Comparison of ENCODE assay signal across 1 cellular context in the genomic region with DNA sequence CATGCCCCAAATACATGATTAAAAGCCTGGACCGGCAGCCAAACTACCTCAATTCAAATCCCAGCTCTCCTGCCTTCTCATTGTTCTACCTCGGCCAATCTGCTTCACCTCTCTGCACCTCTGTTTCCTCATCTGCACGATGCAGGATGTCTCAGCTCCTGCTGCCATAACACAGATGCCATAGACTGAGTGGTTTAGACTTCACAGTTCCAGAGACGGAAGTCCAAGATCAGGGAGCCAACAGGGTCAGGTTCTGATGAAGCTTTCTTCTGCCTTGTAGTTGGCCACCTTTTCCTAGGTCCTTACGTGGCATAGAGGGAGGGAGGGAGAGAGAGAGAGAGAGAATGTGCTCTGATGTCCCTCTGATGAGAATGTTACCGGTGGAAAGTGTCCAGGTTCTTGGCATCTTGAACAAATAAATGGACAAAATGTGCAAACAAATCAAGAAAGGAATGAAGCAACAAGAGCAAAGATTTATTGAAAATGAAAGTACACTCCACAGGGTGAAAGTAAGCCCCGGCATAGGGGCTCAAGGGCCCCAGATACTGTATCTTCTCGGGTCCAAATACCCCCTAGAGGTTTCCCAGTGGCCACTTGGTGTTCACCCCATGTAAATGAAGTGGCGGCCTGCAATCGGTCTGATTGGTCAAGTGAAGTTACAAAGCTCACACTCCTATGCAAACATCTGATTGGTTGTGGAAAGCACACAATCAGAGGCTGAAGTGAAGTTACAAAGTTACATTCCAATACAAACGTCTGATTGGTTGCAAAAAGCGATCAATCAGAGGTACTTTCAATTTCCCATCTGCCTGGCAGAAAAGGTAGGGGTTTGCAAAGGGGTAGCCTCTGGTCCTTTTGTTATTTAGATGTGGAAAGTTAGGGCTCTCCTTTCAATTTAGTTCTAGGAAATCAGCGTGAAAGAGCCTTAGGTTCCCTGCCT.
TF ChIP-seq lines count a peak whose summit lies in the region.

No MANE protein-coding gene starts in this region.

TF ChIP-seq in HepG2, 621 proteins besides CTCF, POLR2A, EP300 and RAD21 (continued from another document and continues in another):
- TF ChIP-seq, protein P1, sequence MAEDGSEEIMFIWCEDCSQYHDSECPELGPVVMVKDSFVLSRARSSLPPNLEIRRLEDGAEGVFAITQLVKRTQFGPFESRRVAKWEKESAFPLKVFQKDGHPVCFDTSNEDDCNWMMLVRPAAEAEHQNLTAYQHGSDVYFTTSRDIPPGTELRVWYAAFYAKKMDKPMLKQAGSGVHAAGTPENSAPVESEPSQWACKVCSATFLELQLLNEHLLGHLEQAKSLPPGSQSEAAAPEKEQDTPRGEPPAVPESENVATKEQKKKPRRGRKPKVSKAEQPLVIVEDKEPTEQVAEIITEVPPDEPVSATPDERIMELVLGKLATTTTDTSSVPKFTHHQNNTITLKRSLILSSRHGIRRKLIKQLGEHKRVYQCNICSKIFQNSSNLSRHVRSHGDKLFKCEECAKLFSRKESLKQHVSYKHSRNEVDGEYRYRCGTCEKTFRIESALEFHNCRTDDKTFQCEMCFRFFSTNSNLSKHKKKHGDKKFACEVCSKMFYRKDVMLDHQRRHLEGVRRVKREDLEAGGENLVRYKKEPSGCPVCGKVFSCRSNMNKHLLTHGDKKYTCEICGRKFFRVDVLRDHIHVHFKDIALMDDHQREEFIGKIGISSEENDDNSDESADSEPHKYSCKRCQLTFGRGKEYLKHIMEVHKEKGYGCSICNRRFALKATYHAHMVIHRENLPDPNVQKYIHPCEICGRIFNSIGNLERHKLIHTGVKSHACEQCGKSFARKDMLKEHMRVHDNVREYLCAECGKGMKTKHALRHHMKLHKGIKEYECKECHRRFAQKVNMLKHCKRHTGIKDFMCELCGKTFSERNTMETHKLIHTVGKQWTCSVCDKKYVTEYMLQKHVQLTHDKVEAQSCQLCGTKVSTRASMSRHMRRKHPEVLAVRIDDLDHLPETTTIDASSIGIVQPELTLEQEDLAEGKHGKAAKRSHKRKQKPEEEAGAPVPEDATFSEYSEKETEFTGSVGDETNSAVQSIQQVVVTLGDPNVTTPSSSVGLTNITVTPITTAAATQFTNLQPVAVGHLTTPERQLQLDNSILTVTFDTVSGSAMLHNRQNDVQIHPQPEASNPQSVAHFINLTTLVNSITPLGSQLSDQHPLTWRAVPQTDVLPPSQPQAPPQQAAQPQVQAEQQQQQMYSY (CRISPR knock-in tag; IDR thresholded peaks at IDR 0.05) = peak; percentile 71
- 0 out of 2 replicates have a peak, but pooled peaks have one; percentile 30 for TF ChIP-seq ZNF205 (CRISPR knock-in tag; IDR thresholded peaks at IDR 0.05)
- TF ChIP-seq ZNF670 (CRISPR knock-in tag; IDR thresholded peaks at IDR 0.05; ENCODE audit: borderline replicate concordance) = no peak
- TF ChIP-seq, protein P2, sequence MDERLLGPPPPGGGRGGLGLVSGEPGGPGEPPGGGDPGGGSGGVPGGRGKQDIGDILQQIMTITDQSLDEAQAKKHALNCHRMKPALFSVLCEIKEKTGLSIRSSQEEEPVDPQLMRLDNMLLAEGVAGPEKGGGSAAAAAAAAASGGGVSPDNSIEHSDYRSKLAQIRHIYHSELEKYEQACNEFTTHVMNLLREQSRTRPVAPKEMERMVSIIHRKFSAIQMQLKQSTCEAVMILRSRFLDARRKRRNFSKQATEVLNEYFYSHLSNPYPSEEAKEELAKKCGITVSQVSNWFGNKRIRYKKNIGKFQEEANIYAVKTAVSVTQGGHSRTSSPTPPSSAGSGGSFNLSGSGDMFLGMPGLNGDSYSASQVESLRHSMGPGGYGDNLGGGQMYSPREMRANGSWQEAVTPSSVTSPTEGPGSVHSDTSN (CRISPR knock-in tag; IDR thresholded peaks at IDR 0.05) = peak; percentile 56; the same call in 1 of the 2 replicates
- TF ChIP-seq ZGPAT (CRISPR knock-in tag; IDR thresholded peaks at IDR 0.05) = no peak
- TF ChIP-seq CREB1 (IDR thresholded peaks at IDR 0.05) = no peak
- no peak for TF ChIP-seq CREB1 (CRISPR knock-in tag; IDR thresholded peaks at IDR 0.05)
- TF ChIP-seq, protein P3, sequence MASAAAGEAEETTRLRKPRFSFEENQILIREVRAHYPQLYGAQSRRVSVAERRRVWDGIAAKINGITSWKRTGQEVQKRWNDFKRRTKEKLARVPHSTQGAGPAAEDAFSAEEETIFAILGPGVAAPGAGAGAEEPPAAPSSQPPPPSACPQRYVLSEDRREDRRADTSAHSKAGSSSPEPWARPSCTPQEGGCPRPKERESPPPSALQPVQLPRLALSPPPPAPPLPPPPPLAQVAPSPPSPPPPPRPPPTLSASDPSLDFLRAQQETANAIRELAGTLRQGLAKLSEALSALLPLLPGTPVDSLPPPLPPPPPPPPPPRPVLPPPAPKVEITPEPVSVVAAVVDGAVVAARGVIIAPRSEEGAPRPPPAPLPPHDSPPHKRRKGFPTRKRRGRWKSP (CRISPR knock-in tag; IDR thresholded peaks at IDR 0.05) = peak; percentile 13; the same call in 1 of the 2 replicates
- TF ChIP-seq, protein P4, sequence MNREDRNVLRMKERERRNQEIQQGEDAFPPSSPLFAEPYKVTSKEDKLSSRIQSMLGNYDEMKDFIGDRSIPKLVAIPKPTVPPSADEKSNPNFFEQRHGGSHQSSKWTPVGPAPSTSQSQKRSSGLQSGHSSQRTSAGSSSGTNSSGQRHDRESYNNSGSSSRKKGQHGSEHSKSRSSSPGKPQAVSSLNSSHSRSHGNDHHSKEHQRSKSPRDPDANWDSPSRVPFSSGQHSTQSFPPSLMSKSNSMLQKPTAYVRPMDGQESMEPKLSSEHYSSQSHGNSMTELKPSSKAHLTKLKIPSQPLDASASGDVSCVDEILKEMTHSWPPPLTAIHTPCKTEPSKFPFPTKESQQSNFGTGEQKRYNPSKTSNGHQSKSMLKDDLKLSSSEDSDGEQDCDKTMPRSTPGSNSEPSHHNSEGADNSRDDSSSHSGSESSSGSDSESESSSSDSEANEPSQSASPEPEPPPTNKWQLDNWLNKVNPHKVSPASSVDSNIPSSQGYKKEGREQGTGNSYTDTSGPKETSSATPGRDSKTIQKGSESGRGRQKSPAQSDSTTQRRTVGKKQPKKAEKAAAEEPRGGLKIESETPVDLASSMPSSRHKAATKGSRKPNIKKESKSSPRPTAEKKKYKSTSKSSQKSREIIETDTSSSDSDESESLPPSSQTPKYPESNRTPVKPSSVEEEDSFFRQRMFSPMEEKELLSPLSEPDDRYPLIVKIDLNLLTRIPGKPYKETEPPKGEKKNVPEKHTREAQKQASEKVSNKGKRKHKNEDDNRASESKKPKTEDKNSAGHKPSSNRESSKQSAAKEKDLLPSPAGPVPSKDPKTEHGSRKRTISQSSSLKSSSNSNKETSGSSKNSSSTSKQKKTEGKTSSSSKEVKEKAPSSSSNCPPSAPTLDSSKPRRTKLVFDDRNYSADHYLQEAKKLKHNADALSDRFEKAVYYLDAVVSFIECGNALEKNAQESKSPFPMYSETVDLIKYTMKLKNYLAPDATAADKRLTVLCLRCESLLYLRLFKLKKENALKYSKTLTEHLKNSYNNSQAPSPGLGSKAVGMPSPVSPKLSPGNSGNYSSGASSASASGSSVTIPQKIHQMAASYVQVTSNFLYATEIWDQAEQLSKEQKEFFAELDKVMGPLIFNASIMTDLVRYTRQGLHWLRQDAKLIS (CRISPR knock-in tag; IDR thresholded peaks at IDR 0.05) = no peak
- TF ChIP-seq NFATC3 (CRISPR knock-in tag; IDR thresholded peaks at IDR 0.05) = no peak
- TF ChIP-seq, protein P5, sequence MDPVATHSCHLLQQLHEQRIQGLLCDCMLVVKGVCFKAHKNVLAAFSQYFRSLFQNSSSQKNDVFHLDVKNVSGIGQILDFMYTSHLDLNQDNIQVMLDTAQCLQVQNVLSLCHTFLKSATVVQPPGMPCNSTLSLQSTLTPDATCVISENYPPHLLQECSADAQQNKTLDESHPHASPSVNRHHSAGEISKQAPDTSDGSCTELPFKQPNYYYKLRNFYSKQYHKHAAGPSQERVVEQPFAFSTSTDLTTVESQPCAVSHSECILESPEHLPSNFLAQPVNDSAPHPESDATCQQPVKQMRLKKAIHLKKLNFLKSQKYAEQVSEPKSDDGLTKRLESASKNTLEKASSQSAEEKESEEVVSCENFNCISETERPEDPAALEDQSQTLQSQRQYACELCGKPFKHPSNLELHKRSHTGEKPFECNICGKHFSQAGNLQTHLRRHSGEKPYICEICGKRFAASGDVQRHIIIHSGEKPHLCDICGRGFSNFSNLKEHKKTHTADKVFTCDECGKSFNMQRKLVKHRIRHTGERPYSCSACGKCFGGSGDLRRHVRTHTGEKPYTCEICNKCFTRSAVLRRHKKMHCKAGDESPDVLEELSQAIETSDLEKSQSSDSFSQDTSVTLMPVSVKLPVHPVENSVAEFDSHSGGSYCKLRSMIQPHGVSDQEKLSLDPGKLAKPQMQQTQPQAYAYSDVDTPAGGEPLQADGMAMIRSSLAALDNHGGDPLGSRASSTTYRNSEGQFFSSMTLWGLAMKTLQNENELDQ (CRISPR knock-in tag; IDR thresholded peaks at IDR 0.05; ENCODE audit: borderline replicate concordance) = peak; percentile 19; the same call in 1 of the 2 replicates
- TF ChIP-seq SOX6 (IDR thresholded peaks at IDR 0.05) = no peak
- peak; percentile 42; the same call in 1 of the 2 replicates for TF ChIP-seq SOX6 (CRISPR knock-in tag; IDR thresholded peaks at IDR 0.05)
- TF ChIP-seq ZNF703 (CRISPR knock-in tag; IDR thresholded peaks at IDR 0.05; ENCODE audit: borderline replicate concordance) = no peak
- no peak for TF ChIP-seq ISX (CRISPR knock-in tag; conservative IDR thresholded peaks at IDR 0.05)
- TF ChIP-seq HNRNPL (IDR thresholded peaks at IDR 0.05; ENCODE audit: low read depth, low read length) = no peak
- no peak for TF ChIP-seq ZNF251 (CRISPR knock-in tag; IDR thresholded peaks at IDR 0.05)
- TF ChIP-seq SOX5 (CRISPR knock-in tag; IDR thresholded peaks at IDR 0.05; ENCODE audit: borderline replicate concordance) = no peak
- TF ChIP-seq ZNF354B (CRISPR knock-in tag; IDR thresholded peaks at IDR 0.05) = no peak
- TF ChIP-seq SIN3A (IDR thresholded peaks at IDR 0.05; ENCODE audit: borderline replicate concordance, low read depth, low read length) = no peak
- TF ChIP-seq SMC3 (IDR thresholded peaks at IDR 0.05; ENCODE audit: low read length) = 0 out of 2 replicates have a peak, but pooled peaks have one; percentile 0
- TF ChIP-seq SP140L (CRISPR knock-in tag; IDR thresholded peaks at IDR 0.05; ENCODE audit: borderline replicate concordance) = no peak; the same call in 1 of the 2 replicates
- TF ChIP-seq MED13 (CRISPR knock-in tag; IDR thresholded peaks at IDR 0.05) = no peak
- peak; percentile 37; the same call in 1 of the 2 replicates for TF ChIP-seq TGIF2 (CRISPR knock-in tag; IDR thresholded peaks at IDR 0.05)
- peak; percentile 24; the same call in 1 of the 2 replicates for TF ChIP-seq MEIS2 (CRISPR knock-in tag; IDR thresholded peaks at IDR 0.05)
- TF ChIP-seq ZNF30 (CRISPR knock-in tag; IDR thresholded peaks at IDR 0.05) = 0 out of 2 replicates have a peak, but pooled peaks have one; percentile 39
- no peak for TF ChIP-seq ZSCAN25 (CRISPR knock-in tag; IDR thresholded peaks at IDR 0.05)
- TF ChIP-seq ETV6 (CRISPR knock-in tag; conservative IDR thresholded peaks at IDR 0.05) = no peak
- no peak for TF ChIP-seq ZBTB46 (CRISPR knock-in tag; IDR thresholded peaks at IDR 0.05; ENCODE audit: borderline replicate concordance)
- no peak for TF ChIP-seq SCMH1 (CRISPR knock-in tag; IDR thresholded peaks at IDR 0.05; ENCODE audit: borderline replicate concordance)
- no peak for TF ChIP-seq RXRA (CRISPR knock-in tag; IDR thresholded peaks at IDR 0.05)
- 0 out of 2 replicates have a peak, but pooled peaks have one; percentile 43 for TF ChIP-seq ATF5 (CRISPR knock-in tag; IDR thresholded peaks at IDR 0.05; ENCODE audit: low read depth)
- TF ChIP-seq ZNF10 (CRISPR knock-in tag; IDR thresholded peaks at IDR 0.05; ENCODE audit: borderline replicate concordance, low read depth) = no peak
- TF ChIP-seq GPBP1L1 (CRISPR knock-in tag; IDR thresholded peaks at IDR 0.05) = no peak
